21 cellular contexts compared by ENCODE assay signal in the genomic region with DNA sequence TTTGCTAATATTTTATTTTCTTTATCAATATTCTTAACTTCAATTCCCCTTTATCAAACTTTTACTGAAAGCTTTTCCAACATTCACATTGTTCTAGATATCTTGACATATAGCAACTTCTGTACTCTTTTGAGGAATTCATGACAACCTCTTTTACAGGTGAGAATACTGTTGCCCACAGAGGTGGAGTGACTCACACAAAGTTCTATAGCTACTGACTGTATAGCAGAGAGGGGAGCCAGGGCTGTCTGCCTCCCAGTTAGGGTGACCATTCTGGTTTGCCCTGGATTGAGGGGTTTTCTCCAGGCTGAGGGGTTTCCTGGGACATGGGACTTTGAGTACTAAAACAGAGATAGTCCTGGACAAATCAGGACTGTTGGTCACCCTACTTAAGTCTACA.
"Had no signal": no experiment of that assay in that cellular context is flagged by ENCODE, and none has a peak within 500 bp of the region (broad histone marks: within the 10 kb centered on the region; RNA-seq: fewer than 3 reads in every experiment).

No MANE protein-coding gene starts in this region.

- ATAC-seq: T-cell had no signal

- DNase-seq: activated CD4-positive, alpha-beta T cell treated with anti-CD3 and anti-CD28 coated beads for 48 hours; activated CD4-positive, alpha-beta T cell treated with anti-CD3 and anti-CD28 coated beads, Interleukin-2, amount 50 U/mL, for 4 hours; activated effector memory CD4-positive, alpha-beta T cell treated with Interleukin-2 at 50 U/mL for 16 hours; activated naive CD4-positive, alpha-beta T cell; activated T-cell treated with anti-CD3 and anti-CD28 coated beads for 4 hours; amygdala; Karpas-422; NCI-H1048; NCI-H146; NCI-H187 treated with DMSO at 0.1 percent for 48 hours; NCI-H2081 treated with DMSO at 0.1 percent for 48 hours; NCI-H446; NCI-H524; SIG-M5; T-cell; T-helper 2 cell; T1000 had no signal

- H3K27ac Mint-ChIP-seq: activated naive CD8-positive, alpha-beta T cell; brain; T-cell had no signal

- H3K36me3 ChIP-seq: cardiac muscle cell had no signal

- H3K27me3 ChIP-seq: cardiac muscle cell had no signal

- H3K9me3 Mint-ChIP-seq: T-cell had no signal

- H3K27ac ChIP-seq: VCaP had no signal

- H3K27me3 Mint-ChIP-seq: activated naive CD8-positive, alpha-beta T cell; brain; T-cell had no signal

- H3K4me3 Mint-ChIP-seq: activated naive CD8-positive, alpha-beta T cell; brain; T-cell had no signal

- H3K4me3 ChIP-seq: cardiac muscle cell had no signal
